In the genomic region with DNA sequence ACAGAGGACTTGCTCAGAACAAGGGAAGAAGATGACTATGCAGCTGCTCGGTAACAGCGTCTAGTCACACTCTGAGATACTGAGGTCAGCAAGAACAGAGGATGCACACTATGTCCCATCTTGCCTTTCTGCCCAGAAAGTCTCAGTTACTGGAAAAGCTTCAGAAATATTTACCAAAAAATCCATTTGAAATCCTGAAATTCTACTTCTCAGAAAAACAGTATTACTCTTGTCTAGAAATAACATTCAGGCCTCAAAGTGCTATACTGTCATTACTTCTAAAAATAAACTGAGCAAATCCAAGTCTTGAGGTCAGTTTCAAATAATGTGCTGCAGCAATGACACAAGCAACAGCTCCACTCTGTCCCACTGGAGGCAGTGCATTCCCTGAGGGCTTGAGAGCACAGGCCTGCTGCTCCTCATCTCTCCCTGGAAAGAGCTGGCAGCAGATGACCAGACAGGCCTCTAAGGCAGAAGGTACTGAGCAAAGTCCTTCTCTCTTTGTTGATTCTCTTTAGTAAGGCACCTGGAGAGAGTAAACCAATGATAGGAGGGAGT, we compare ENCODE assay signal across 7 cellular contexts.
DNase-seq lines count a peak whose midpoint lies in the region; FAIRE-seq and TF ChIP-seq lines count a peak whose summit lies in the region.

No MANE protein-coding gene starts in this region.

- H3K79me2 ChIP-seq in OCI-LY3 (ENCODE audit: low read length) = no peaks in the 10 kb centered on the region

- H3K9ac ChIP-seq in OCI-LY3 (ENCODE audit: low read length) (no peak overlapping the region; the same call in 1 of the 2 replicates), liver (ENCODE audit: low read depth in 1 of 2, low read length in 2 of 2) (no peak overlapping the region)

- H3K27ac ChIP-seq in OCI-LY3 (ENCODE audit: low read length) = peak overlapping the region; percentile 68; the same call in 1 of the 2 replicates
- no peak overlapping the region for H3K27ac ChIP-seq in liver (ENCODE audit: low read depth in 1 of 2, low read length in 2 of 2)
- no peak overlapping the region for H3K27ac ChIP-seq in RWPE1

- H3K4me3 ChIP-seq in OCI-LY3 (ENCODE audit: low read length) = no peak overlapping the region
- no peak overlapping the region for H3K4me3 ChIP-seq in cardiac fibroblast (replicated peaks in 1 of 2; ENCODE audit: low read depth in 2 of 2, low read length in 2 of 2)
- no peak overlapping the region for H3K4me3 ChIP-seq in liver (ENCODE audit: low read depth in 1 of 3, low read length in 3 of 3)

- H3K27ac Mint-ChIP-seq in type B pancreatic cell = no peak overlapping the region

- DNase-seq in GM12892 (ENCODE audit: insufficient read length) = no peak
- DNase-seq in cardiac fibroblast (ENCODE audit: low read depth in 2 of 2) = peak; percentile 58 to 75
- no peak for DNase-seq in type B pancreatic cell (ENCODE audit: extremely low spot score, unreplicated experiment)
- DNase-seq in central memory CD4-positive, alpha-beta T cell = no peak
- DNase-seq in RWPE1 (ENCODE audit: low spot score) = no peak

- peaks cover 27% of the 10 kb centered on the region for H3K4me1 Mint-ChIP-seq in type B pancreatic cell (ENCODE audit: unreplicated experiment)

- peaks cover 16% of the 10 kb centered on the region for H3K36me3 Mint-ChIP-seq in type B pancreatic cell

- H3K36me3 ChIP-seq in OCI-LY3 (replicated peaks; ENCODE audit: low read depth, low read length) (peaks cover 18% of the 10 kb centered on the region), liver (ENCODE audit: control insufficient read depth in 4 of 4, insufficient read depth in 3 of 4, low read depth in 1 of 4, low read length in 3 of 4) (no peaks in the 10 kb centered on the region)

- H3K27me3 Mint-ChIP-seq in type B pancreatic cell = no peaks in the 10 kb centered on the region

- TF ChIP-seq CTCF in OCI-LY3 (IDR thresholded peaks at IDR 0.05; ENCODE audit: low read depth, low read length) (no peak), cardiac fibroblast (IDR thresholded peaks at IDR 0.05; ENCODE audit: low read depth, low read length) (peak; percentile 18), liver (IDR thresholded peaks at IDR 0.05; ENCODE audit: low read depth, low read length, missing input control) (peak; percentile 55), type B pancreatic cell (conservative IDR thresholded peaks at IDR 0.05) (peak; percentile 45), RWPE1 (conservative IDR thresholded peaks at IDR 0.05; ENCODE audit: low read depth) (no peak)

- POLR2A ChIA-PET in RWPE1 (lab: Yijun Ruan, JAX; ENCODE audit: low non-redundant PET) = no interaction called here

- H3K27me3 ChIP-seq in OCI-LY3 (ENCODE audit: low read depth, low read length) (no peaks in the 10 kb centered on the region), liver (ENCODE audit: control insufficient read depth in 4 of 4, insufficient read depth in 4 of 4, low read length in 3 of 4) (no peaks in the 10 kb centered on the region)

- peak overlapping the region; percentile 69 for H3K4me2 ChIP-seq in OCI-LY3 (ENCODE audit: low read length)

- no peak overlapping the region for H3K4me3 Mint-ChIP-seq in type B pancreatic cell

- no peak for TF ChIP-seq POLR2A in GM12892 (IDR thresholded peaks at IDR 0.05; ENCODE audit: low read depth, low read length)

- no peaks in the 10 kb centered on the region for H3K9me3 Mint-ChIP-seq in type B pancreatic cell

- peak; percentile 73 to 88 for TF ChIP-seq RAD21 in liver (IDR thresholded peaks at IDR 0.05)

- no peak overlapping the region for H2AFZ ChIP-seq in OCI-LY3 (ENCODE audit: low read depth, low read length)

- H4K20me1 ChIP-seq in OCI-LY3 (ENCODE audit: insufficient read depth, low read length) = no peaks in the 10 kb centered on the region

- peaks cover 7% of the 10 kb centered on the region; the same call in 1 of the 2 replicates for H3K9me3 ChIP-seq in OCI-LY3 (ENCODE audit: insufficient read depth, low read length)
- H3K9me3 ChIP-seq in liver (ENCODE audit: control insufficient read depth in 4 of 4, low read length in 3 of 4) = no peaks in the 10 kb centered on the region

- CTCF ChIA-PET in RWPE1 (lab: Yijun Ruan, JAX) = interaction anchor here (0.6 to 1.3 kb wide), 3 partner anchors 12 to 292 kb away, joined by 3 to 5 read pairs (median 3); no protein-coding TSS in a partner anchor

- H3K4me1 ChIP-seq in OCI-LY3 (ENCODE audit: low read length) = peaks cover 34% of the 10 kb centered on the region
- peaks cover 3 to 15% (median 7%) of the 10 kb centered on the region in 4 donors for H3K4me1 ChIP-seq in liver (ENCODE audit: control insufficient read depth in 4 of 4, insufficient read depth in 4 of 4, low read length in 3 of 4)

- peak; percentile 79 for FAIRE-seq in GM12892 (lab: Jason Lieb, UNC)

- 72% methylated on average over 2 of the region's 2 CpGs for WGBS in liver

TF ChIP-seq in liver, 16 proteins besides CTCF, POLR2A, EP300 and RAD21:
- TF ChIP-seq, protein P1, sequence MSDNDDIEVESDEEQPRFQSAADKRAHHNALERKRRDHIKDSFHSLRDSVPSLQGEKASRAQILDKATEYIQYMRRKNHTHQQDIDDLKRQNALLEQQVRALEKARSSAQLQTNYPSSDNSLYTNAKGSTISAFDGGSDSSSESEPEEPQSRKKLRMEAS (IDR thresholded peaks at IDR 0.05) = peak; percentile 29
- TF ChIP-seq, protein P2, sequence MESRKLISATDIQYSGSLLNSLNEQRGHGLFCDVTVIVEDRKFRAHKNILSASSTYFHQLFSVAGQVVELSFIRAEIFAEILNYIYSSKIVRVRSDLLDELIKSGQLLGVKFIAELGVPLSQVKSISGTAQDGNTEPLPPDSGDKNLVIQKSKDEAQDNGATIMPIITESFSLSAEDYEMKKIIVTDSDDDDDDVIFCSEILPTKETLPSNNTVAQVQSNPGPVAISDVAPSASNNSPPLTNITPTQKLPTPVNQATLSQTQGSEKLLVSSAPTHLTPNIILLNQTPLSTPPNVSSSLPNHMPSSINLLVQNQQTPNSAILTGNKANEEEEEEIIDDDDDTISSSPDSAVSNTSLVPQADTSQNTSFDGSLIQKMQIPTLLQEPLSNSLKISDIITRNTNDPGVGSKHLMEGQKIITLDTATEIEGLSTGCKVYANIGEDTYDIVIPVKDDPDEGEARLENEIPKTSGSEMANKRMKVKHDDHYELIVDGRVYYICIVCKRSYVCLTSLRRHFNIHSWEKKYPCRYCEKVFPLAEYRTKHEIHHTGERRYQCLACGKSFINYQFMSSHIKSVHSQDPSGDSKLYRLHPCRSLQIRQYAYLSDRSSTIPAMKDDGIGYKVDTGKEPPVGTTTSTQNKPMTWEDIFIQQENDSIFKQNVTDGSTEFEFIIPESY (IDR thresholded peaks at IDR 0.05) = no peak
- TF ChIP-seq GABPA (IDR thresholded peaks at IDR 0.05 in 1 of 2, conservative IDR thresholded peaks at IDR 0.05 in 1 of 2) = no peak
- peak; percentile 32 for TF ChIP-seq FOXA2 (IDR thresholded peaks at IDR 0.05)
- peak; percentile 35 for TF ChIP-seq FOXA1 (IDR thresholded peaks at IDR 0.05)
- peak; percentile 51 for TF ChIP-seq YY1 (IDR thresholded peaks at IDR 0.05)
- TF ChIP-seq, protein P3, sequence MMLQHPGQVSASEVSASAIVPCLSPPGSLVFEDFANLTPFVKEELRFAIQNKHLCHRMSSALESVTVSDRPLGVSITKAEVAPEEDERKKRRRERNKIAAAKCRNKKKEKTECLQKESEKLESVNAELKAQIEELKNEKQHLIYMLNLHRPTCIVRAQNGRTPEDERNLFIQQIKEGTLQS (IDR thresholded peaks at IDR 0.05) = no peak
- peak; percentile 74 for TF ChIP-seq HNF4G (IDR thresholded peaks at IDR 0.05)
- TF ChIP-seq EGR1 (IDR thresholded peaks at IDR 0.05; ENCODE audit: low read depth in 2 of 2) = no peak
- peak; percentile 57 to 77 for TF ChIP-seq RXRA (IDR thresholded peaks at IDR 0.05)
- TF ChIP-seq TAF1 (conservative IDR thresholded peaks at IDR 0.05) = no peak
- peak; percentile 62 to 66 for TF ChIP-seq JUND (IDR thresholded peaks at IDR 0.05)
- TF ChIP-seq SP1 (IDR thresholded peaks at IDR 0.05) = peak; percentile 71
- TF ChIP-seq, protein P4, sequence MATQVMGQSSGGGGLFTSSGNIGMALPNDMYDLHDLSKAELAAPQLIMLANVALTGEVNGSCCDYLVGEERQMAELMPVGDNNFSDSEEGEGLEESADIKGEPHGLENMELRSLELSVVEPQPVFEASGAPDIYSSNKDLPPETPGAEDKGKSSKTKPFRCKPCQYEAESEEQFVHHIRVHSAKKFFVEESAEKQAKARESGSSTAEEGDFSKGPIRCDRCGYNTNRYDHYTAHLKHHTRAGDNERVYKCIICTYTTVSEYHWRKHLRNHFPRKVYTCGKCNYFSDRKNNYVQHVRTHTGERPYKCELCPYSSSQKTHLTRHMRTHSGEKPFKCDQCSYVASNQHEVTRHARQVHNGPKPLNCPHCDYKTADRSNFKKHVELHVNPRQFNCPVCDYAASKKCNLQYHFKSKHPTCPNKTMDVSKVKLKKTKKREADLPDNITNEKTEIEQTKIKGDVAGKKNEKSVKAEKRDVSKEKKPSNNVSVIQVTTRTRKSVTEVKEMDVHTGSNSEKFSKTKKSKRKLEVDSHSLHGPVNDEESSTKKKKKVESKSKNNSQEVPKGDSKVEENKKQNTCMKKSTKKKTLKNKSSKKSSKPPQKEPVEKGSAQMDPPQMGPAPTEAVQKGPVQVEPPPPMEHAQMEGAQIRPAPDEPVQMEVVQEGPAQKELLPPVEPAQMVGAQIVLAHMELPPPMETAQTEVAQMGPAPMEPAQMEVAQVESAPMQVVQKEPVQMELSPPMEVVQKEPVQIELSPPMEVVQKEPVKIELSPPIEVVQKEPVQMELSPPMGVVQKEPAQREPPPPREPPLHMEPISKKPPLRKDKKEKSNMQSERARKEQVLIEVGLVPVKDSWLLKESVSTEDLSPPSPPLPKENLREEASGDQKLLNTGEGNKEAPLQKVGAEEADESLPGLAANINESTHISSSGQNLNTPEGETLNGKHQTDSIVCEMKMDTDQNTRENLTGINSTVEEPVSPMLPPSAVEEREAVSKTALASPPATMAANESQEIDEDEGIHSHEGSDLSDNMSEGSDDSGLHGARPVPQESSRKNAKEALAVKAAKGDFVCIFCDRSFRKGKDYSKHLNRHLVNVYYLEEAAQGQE (IDR thresholded peaks at IDR 0.05) = no peak
- peak; percentile 84 to 91 for TF ChIP-seq HNF4A (conservative IDR thresholded peaks at IDR 0.05)
- TF ChIP-seq NR2F2 (IDR thresholded peaks at IDR 0.05) = no peak

Comparison
In these comparisons a context has a peak if more than half of its experiments do, and no peak if none do; other contexts are left out.
1. DNase-seq: peak in cardiac fibroblast (2 of 2); none in GM12892 (single experiment), type B pancreatic cell (single experiment), central memory CD4-positive, alpha-beta T cell (single experiment) and RWPE1 (single experiment).
2. CTCF ChIP-seq: peak in cardiac fibroblast (single experiment), liver (single experiment) and type B pancreatic cell (single experiment); none in OCI-LY3 (single experiment) and RWPE1 (single experiment).